ENCODE assay signal across 8 cellular contexts in the genomic region with DNA sequence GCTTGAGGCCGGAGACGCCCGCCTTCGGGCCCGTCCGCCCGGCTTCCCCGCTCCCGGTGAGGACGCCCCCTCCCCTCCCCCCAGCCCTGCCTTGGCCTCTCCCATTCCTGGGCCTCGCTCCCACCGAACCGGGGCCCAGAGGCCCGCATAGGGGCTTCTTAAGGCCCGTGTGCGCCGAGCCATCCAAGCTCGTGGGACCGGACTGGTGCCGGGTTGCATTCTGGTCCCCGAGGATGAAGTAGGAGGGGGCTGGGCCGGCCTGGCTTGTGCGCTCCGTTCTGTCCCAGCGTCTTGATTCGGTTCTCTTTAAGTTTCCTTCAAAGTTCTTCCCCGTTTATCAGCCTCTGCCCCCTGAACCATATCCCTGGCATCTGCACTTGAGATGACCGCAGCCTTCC. TPM values are rescaled to one million over a fixed set of nuclear protein-coding genes. Genes with fewer than 3 reads are reported as not detected.
DNase-seq lines count a peak whose midpoint lies in the region; ATAC-seq, FAIRE-seq and TF ChIP-seq lines count a peak whose summit lies in the region.

No MANE protein-coding gene starts in this region.

- H3K4me1 ChIP-seq in right atrium auricular region, result peaks cover 0 to 64% of the 10 kb centered on the region in 2 donors
- peaks cover 5% of the 10 kb centered on the region in 2 donors for H3K4me1 ChIP-seq in small intestine (ENCODE audit: control insufficient read depth in 2 of 2, insufficient read depth in 1 of 2, low read depth in 1 of 2, low read length in 1 of 2)

- H3K27ac ChIP-seq in right atrium auricular region, result peak overlapping the region; percentile 86 to 95
- peak overlapping the region; percentile 52 to 95 for H3K27ac ChIP-seq in small intestine (ENCODE audit: low read depth in 1 of 2, low read length in 1 of 2)

- FAIRE-seq in small intestine (lab: Jason Lieb, UNC), result no peak

- intact Hi-C loops in Right ventricle myocardium superior (cut with DNase I), result loop anchor here (10.0 kb wide), 1 partner anchor 207 kb away; a partner anchor contains a TSS

- ATAC-seq in Right ventricle myocardium superior (ENCODE audit: poor library complexity), result no peak
- ATAC-seq in SK-N-SH treated with all-trans-retinoic acid at 6 μM for 48 hours, result peak; percentile 5

- 0 to 1% (median 0%) methylated on average over 21 to 28 of the region's 28 CpGs for WGBS in small intestine, 3 donors

- H3K4me3 ChIP-seq in right atrium auricular region (peak overlapping the region; percentile 76 to 82), foreskin fibroblast (ENCODE audit: low read depth in 1 of 2, low read length in 2 of 2) (peak overlapping the region; percentile 81 to 82), small intestine (ENCODE audit: low read depth in 1 of 2, low read length in 2 of 2) (peak overlapping the region; percentile 74 to 89)

- DNase-seq in right atrium auricular region (ENCODE audit: low spot score) (no peak), Right ventricle myocardium superior (no peak), foreskin fibroblast (peak in 1 of 2 donors; percentile 50), small intestine (no peak), NCI-H2171 treated with DMSO at 0.1 percent for 48 hours (lab: John Stamatoyannopoulos, UW) (no peak)
- DNase-seq in activated CD4-positive, CD25-positive, alpha-beta regulatory T cell treated with anti-CD3 and anti-CD28 coated beads, Interleukin-2, amount 50 U/mL, for 72 hours, result no peak
- DNase-seq in stimulated activated CD4-positive, alpha-beta T cell treated with anti-CD3 and anti-CD28 coated beads, Interleukin-2, amount 100 ng/mL, for 48 hours, result no peak

- H3K9me3 ChIP-seq in right atrium auricular region (no peaks in the 10 kb centered on the region), small intestine (ENCODE audit: control insufficient read depth, low read depth) (no peaks in the 10 kb centered on the region)

- H3K27me3 ChIP-seq in right atrium auricular region, result no peaks in the 10 kb centered on the region
- no peaks in the 10 kb centered on the region for H3K27me3 ChIP-seq in small intestine (ENCODE audit: control insufficient read depth in 2 of 2, insufficient read depth in 2 of 2, low read length in 2 of 2)

- no peak for TF ChIP-seq CTCF in right atrium auricular region (IDR thresholded peaks at IDR 0.05)
- no peak for TF ChIP-seq CTCF in foreskin fibroblast (IDR thresholded peaks at IDR 0.05; ENCODE audit: low read depth, low read length)

- peaks cover 39% of the 10 kb centered on the region for H3K36me3 ChIP-seq in right atrium auricular region
- H3K36me3 ChIP-seq in small intestine (ENCODE audit: control insufficient read depth in 2 of 2, insufficient read depth in 2 of 2, low read length in 2 of 2), result peaks cover 4 to 16% of the 10 kb centered on the region in 2 donors

TF ChIP-seq in SK-N-SH treated with all-trans-retinoic acid at 6 μM for 48 hours, 23 proteins besides CTCF, POLR2A, EP300 and RAD21 (continues in another document):
- no peak for TF ChIP-seq ISL1 (CRISPR knock-in tag; IDR thresholded peaks at IDR 0.05)
- TF ChIP-seq, protein P1, sequence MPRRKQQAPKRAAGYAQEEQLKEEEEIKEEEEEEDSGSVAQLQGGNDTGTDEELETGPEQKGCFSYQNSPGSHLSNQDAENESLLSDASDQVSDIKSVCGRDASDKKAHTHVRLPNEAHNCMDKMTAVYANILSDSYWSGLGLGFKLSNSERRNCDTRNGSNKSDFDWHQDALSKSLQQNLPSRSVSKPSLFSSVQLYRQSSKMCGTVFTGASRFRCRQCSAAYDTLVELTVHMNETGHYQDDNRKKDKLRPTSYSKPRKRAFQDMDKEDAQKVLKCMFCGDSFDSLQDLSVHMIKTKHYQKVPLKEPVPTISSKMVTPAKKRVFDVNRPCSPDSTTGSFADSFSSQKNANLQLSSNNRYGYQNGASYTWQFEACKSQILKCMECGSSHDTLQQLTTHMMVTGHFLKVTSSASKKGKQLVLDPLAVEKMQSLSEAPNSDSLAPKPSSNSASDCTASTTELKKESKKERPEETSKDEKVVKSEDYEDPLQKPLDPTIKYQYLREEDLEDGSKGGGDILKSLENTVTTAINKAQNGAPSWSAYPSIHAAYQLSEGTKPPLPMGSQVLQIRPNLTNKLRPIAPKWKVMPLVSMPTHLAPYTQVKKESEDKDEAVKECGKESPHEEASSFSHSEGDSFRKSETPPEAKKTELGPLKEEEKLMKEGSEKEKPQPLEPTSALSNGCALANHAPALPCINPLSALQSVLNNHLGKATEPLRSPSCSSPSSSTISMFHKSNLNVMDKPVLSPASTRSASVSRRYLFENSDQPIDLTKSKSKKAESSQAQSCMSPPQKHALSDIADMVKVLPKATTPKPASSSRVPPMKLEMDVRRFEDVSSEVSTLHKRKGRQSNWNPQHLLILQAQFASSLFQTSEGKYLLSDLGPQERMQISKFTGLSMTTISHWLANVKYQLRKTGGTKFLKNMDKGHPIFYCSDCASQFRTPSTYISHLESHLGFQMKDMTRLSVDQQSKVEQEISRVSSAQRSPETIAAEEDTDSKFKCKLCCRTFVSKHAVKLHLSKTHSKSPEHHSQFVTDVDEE (CRISPR knock-in tag; IDR thresholded peaks at IDR 0.05), result no peak
- TF ChIP-seq, protein P2, sequence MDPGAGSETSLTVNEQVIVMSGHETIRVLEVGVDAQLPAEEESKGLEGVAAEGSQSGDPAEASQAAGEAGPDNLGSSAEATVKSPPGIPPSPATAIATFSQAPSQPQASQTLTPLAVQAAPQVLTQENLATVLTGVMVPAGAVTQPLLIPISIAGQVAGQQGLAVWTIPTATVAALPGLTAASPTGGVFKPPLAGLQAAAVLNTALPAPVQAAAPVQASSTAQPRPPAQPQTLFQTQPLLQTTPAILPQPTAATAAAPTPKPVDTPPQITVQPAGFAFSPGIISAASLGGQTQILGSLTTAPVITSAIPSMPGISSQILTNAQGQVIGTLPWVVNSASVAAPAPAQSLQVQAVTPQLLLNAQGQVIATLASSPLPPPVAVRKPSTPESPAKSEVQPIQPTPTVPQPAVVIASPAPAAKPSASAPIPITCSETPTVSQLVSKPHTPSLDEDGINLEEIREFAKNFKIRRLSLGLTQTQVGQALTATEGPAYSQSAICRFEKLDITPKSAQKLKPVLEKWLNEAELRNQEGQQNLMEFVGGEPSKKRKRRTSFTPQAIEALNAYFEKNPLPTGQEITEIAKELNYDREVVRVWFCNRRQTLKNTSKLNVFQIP (CRISPR knock-in tag; IDR thresholded peaks at IDR 0.05; ENCODE audit: borderline replicate concordance, low read depth), result no peak
- TF ChIP-seq ZNF8 (CRISPR knock-in tag; IDR thresholded peaks at IDR 0.05), result no peak
- TF ChIP-seq TCF4 (CRISPR knock-in tag; IDR thresholded peaks at IDR 0.05; ENCODE audit: borderline replicate concordance), result no peak
- TF ChIP-seq OSR1 (CRISPR knock-in tag; IDR thresholded peaks at IDR 0.05), result no peak
- TF ChIP-seq ZFP3 (CRISPR knock-in tag; IDR thresholded peaks at IDR 0.05), result no peak
- TF ChIP-seq, protein P3, sequence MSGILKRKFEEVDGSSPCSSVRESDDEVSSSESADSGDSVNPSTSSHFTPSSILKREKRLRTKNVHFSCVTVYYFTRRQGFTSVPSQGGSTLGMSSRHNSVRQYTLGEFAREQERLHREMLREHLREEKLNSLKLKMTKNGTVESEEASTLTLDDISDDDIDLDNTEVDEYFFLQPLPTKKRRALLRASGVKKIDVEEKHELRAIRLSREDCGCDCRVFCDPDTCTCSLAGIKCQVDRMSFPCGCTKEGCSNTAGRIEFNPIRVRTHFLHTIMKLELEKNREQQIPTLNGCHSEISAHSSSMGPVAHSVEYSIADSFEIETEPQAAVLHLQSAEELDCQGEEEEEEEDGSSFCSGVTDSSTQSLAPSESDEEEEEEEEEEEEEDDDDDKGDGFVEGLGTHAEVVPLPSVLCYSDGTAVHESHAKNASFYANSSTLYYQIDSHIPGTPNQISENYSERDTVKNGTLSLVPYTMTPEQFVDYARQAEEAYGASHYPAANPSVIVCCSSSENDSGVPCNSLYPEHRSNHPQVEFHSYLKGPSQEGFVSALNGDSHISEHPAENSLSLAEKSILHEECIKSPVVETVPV (CRISPR knock-in tag; IDR thresholded peaks at IDR 0.05), result no peak
- no peak for TF ChIP-seq PPARA (CRISPR knock-in tag; IDR thresholded peaks at IDR 0.05; ENCODE audit: borderline replicate concordance)
- no peak for TF ChIP-seq TOX (CRISPR knock-in tag; IDR thresholded peaks at IDR 0.05; ENCODE audit: borderline replicate concordance)
- no peak for TF ChIP-seq SNAI2 (CRISPR knock-in tag; IDR thresholded peaks at IDR 0.05)
- no peak for TF ChIP-seq ZC3H10 (CRISPR knock-in tag; IDR thresholded peaks at IDR 0.05)
- TF ChIP-seq BACH2 (CRISPR knock-in tag; IDR thresholded peaks at IDR 0.05; ENCODE audit: borderline replicate concordance), result no peak
- TF ChIP-seq, protein P4, sequence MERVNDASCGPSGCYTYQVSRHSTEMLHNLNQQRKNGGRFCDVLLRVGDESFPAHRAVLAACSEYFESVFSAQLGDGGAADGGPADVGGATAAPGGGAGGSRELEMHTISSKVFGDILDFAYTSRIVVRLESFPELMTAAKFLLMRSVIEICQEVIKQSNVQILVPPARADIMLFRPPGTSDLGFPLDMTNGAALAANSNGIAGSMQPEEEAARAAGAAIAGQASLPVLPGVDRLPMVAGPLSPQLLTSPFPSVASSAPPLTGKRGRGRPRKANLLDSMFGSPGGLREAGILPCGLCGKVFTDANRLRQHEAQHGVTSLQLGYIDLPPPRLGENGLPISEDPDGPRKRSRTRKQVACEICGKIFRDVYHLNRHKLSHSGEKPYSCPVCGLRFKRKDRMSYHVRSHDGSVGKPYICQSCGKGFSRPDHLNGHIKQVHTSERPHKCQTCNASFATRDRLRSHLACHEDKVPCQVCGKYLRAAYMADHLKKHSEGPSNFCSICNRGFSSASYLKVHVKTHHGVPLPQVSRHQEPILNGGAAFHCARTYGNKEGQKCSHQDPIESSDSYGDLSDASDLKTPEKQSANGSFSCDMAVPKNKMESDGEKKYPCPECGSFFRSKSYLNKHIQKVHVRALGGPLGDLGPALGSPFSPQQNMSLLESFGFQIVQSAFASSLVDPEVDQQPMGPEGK (CRISPR knock-in tag; IDR thresholded peaks at IDR 0.05; ENCODE audit: borderline replicate concordance), result no peak

RNA-seq across cellular contexts. Expression of a gene that starts 0.5 kb away (rescaled TPM):
- total RNA-seq in right atrium auricular region, result 10 to 100 TPM; 45.9 to 56.1 TPM
- 30.8 TPM for total RNA-seq in Right ventricle myocardium superior
- 10 to 100 TPM; 53.1 to 66.7 (median 53.5) TPM for polyA plus RNA-seq in small intestine

RNA-seq across cellular contexts. Expression of a gene that starts 3.7 kb away (rescaled TPM):
- total RNA-seq in right atrium auricular region, result 10 to 100 TPM; 11.0 to 16.9 TPM
- total RNA-seq in Right ventricle myocardium superior, result 8.3 TPM
- 100 to 1,000 TPM in 1 of 3 donors, 10 to 100 TPM in 2; 23.0 to 107 (median 32.7) TPM for polyA plus RNA-seq in small intestine

RNA-seq across cellular contexts. Expression of a gene that starts 13.3 kb away (rescaled TPM):
- total RNA-seq in right atrium auricular region, result 10 to 100 TPM; 39.6 to 50.2 TPM
- 34.6 TPM for total RNA-seq in Right ventricle myocardium superior
- 10 to 100 TPM in 2 of 3 donors, 1 to 10 TPM in 1; 8.1 to 23.9 (median 20.3) TPM for polyA plus RNA-seq in small intestine

RNA-seq across cellular contexts. Expression of a gene that starts 17.2 kb away (rescaled TPM):
- total RNA-seq in right atrium auricular region, result 10 to 100 TPM; 16.2 to 54.2 TPM
- 32.0 TPM for total RNA-seq in Right ventricle myocardium superior
- 100 to 1,000 TPM in 2 of 3 donors, 10 to 100 TPM in 1; 60.2 to 201 (median 142) TPM for polyA plus RNA-seq in small intestine

RNA-seq across cellular contexts. Expression of a gene that starts 21.4 kb away (rescaled TPM):
- 10 to 100 TPM; 55.4 to 81.1 TPM for total RNA-seq in right atrium auricular region
- total RNA-seq in Right ventricle myocardium superior, result 25.9 TPM
- polyA plus RNA-seq in small intestine, result 100 to 1,000 TPM in 1 of 3 donors, 10 to 100 TPM in 2; 69.7 to 126 (median 74.9) TPM
